1 cellular context compared by ENCODE assay signal in genomic region chr1:10899490-10900264, GRCh38.
TF ChIP-seq lines count a peak whose summit lies in the region.

No MANE protein-coding gene starts in this region.

TF ChIP-seq in IMR-90, 13 proteins besides CTCF, POLR2A, EP300 and RAD21 (continued from another document):
- TF ChIP-seq, protein P1, sequence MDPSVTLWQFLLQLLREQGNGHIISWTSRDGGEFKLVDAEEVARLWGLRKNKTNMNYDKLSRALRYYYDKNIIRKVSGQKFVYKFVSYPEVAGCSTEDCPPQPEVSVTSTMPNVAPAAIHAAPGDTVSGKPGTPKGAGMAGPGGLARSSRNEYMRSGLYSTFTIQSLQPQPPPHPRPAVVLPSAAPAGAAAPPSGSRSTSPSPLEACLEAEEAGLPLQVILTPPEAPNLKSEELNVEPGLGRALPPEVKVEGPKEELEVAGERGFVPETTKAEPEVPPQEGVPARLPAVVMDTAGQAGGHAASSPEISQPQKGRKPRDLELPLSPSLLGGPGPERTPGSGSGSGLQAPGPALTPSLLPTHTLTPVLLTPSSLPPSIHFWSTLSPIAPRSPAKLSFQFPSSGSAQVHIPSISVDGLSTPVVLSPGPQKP (IDR thresholded peaks at IDR 0.05; ENCODE audit: borderline replicate concordance, low read depth, low read length) = no peak
- TF ChIP-seq NFE2L2 (IDR thresholded peaks at IDR 0.05; ENCODE audit: low read depth, low read length) (no peak), SMC3 (IDR thresholded peaks at IDR 0.05; ENCODE audit: low read depth, low read length) (no peak), MAZ (IDR thresholded peaks at IDR 0.05; ENCODE audit: borderline replicate concordance, low read depth, low read length) (no peak), RFX5 (IDR thresholded peaks at IDR 0.05; ENCODE audit: low read depth, low read length) (no peak), FOS (IDR thresholded peaks at IDR 0.05; ENCODE audit: low read depth, low read length) (no peak), MAFK (IDR thresholded peaks at IDR 0.05; ENCODE audit: low read depth, low read length) (no peak)
TF ChIP-seq in IMR-90: peak in this region for 0.
